Comparison of ENCODE assay signal across 8 cellular contexts in the genomic region with DNA sequence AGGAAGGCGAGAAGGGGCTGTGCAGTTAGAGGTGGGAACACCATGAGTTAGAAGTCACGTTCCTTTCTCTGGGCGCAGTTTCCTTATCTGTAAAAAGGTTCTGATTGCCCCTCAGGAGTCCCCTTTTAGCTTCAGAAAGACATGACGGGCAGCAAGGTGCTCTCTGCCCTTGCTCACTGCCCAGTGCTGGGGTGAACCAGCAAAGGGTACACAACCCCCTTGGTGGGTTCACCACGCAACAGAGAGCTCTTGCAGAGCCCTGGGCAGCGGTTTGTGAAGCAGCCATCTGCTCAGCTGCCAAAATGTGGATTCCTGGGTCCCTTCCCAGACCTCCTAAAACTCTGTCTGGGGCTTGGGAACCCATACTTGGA. TPM values are rescaled to one million over a fixed set of nuclear protein-coding genes. Genes with fewer than 3 reads are reported as not detected.
DNase-seq lines count a peak whose midpoint lies in the region; ATAC-seq, FAIRE-seq and TF ChIP-seq lines count a peak whose summit lies in the region.

No MANE protein-coding gene starts in this region.

- H3K4me3 ChIP-seq in HL-60 (replicated peaks; ENCODE audit: insufficient read depth, low read length) (peak overlapping the region; percentile 89), iPS-11a (ENCODE audit: low read depth, low read length) (peak overlapping the region; percentile 60), small intestine (ENCODE audit: low read depth in 1 of 2, low read length in 2 of 2) (peak overlapping the region in 1 of 2 donors; percentile 70)

- no peak for TF ChIP-seq CTCF in HL-60 (IDR thresholded peaks at IDR 0.05; ENCODE audit: insufficient read depth, low read length)

- peak overlapping the region; percentile 63 for H3K4me3 Mint-ChIP-seq in activated CD4-positive, alpha-beta memory T cell treated with anti-CD3 and anti-CD28 coated beads for 36 hours

- H3K4me1 ChIP-seq in small intestine (ENCODE audit: control insufficient read depth in 2 of 2, insufficient read depth in 1 of 2, low read depth in 1 of 2, low read length in 1 of 2): peaks cover 2 to 3% of the 10 kb centered on the region in 2 donors

- no peaks in the 10 kb centered on the region for H3K9me3 Mint-ChIP-seq in activated CD4-positive, alpha-beta memory T cell treated with anti-CD3 and anti-CD28 coated beads for 36 hours

- H3K27me3 Mint-ChIP-seq in activated CD4-positive, alpha-beta memory T cell treated with anti-CD3 and anti-CD28 coated beads for 36 hours: no peaks in the 10 kb centered on the region

- POLR2A ChIA-PET in activated CD4-positive, alpha-beta memory T cell treated with anti-CD3 and anti-CD28 coated beads for 36 hours (lab: Charles Lee): interaction anchor here (1.0 to 3.5 kb wide), 3 partner anchors 10 to 70 kb away, joined by 3 to 18 read pairs (median 4); a partner anchor contains a TSS

- no peak for FAIRE-seq in small intestine (lab: Jason Lieb, UNC)

- peak overlapping the region; percentile 68 for H3K27ac Mint-ChIP-seq in activated CD4-positive, alpha-beta memory T cell treated with anti-CD3 and anti-CD28 coated beads for 36 hours

- H3K4me1 Mint-ChIP-seq in activated CD4-positive, alpha-beta memory T cell treated with anti-CD3 and anti-CD28 coated beads for 36 hours (ENCODE audit: low read depth): peaks cover 37% of the 10 kb centered on the region

- no peaks in the 10 kb centered on the region for H3K27me3 ChIP-seq in HL-60 (ENCODE audit: insufficient read depth, poor library complexity, severe bottlenecking)
- H3K27me3 ChIP-seq in small intestine (ENCODE audit: control insufficient read depth in 2 of 2, insufficient read depth in 2 of 2, low read length in 2 of 2): no peaks in the 10 kb centered on the region

- intact Hi-C loops in activated CD4-positive, alpha-beta memory T cell treated with anti-CD3 and anti-CD28 coated beads for 36 hours (cut with micrococcal nuclease): loop anchor here (1.0 to 10.0 kb wide), 6 partner anchors 9 to 197 kb away; a partner anchor contains a TSS

- DNase-seq in HL-60 (ENCODE audit: low read depth in 1 of 2, low spot score in 1 of 2) (peak in 1 of 2 experiments; percentile 33), small intestine (no peak), COLO829 (ENCODE audit: low spot score) (no peak), hippocampal formation (lab: John Stamatoyannopoulos, UW) (no peak)
- DNase-seq in activated CD4-positive, alpha-beta memory T cell treated with anti-CD3 and anti-CD28 coated beads for 36 hours: no peak

- H3K36me3 Mint-ChIP-seq in activated CD4-positive, alpha-beta memory T cell treated with anti-CD3 and anti-CD28 coated beads for 36 hours: peaks cover 2% of the 10 kb centered on the region

- H3K36me3 ChIP-seq in small intestine (ENCODE audit: control insufficient read depth in 2 of 2, insufficient read depth in 2 of 2, low read length in 2 of 2): peaks cover 0 to 4% of the 10 kb centered on the region in 2 donors

- no peaks in the 10 kb centered on the region for H3K9me3 ChIP-seq in small intestine (ENCODE audit: control insufficient read depth, low read depth)

- CTCF ChIA-PET in activated CD4-positive, alpha-beta memory T cell treated with anti-CD3 and anti-CD28 coated beads for 36 hours (lab: Charles Lee): interaction anchor here (6.0 kb wide), 1 partner anchor 20 kb away, joined by 47 read pairs; no protein-coding TSS in a partner anchor

- WGBS in small intestine, 3 donors: 14 to 38% (median 27%) methylated on average over 6 of the region's 6 CpGs

- ATAC-seq in GM21526 (IDR thresholded peaks at IDR 0.05; ENCODE audit: low FRiP score, unreplicated experiment): no peak
- no peak for ATAC-seq in GM18868 (IDR thresholded peaks at IDR 0.05; ENCODE audit: unreplicated experiment)

- H3K27ac ChIP-seq in HL-60 (replicated peaks) (peak overlapping the region; percentile 89), small intestine (ENCODE audit: low read depth in 1 of 2, low read length in 1 of 2) (peak overlapping the region; percentile 84 to 93)

RNA-seq across cellular contexts. Expression of a gene that starts 0.9 kb away (rescaled TPM):
- 10 to 100 TPM; 36.0 to 40.2 TPM for total RNA-seq in activated CD4-positive, alpha-beta memory T cell treated with anti-CD3 and anti-CD28 coated beads for 36 hours
- polyA plus RNA-seq in small intestine: 100 to 1,000 TPM in 2 of 3 donors, 10 to 100 TPM in 1; 96.7 to 150 (median 145) TPM

RNA-seq across cellular contexts. Expression of a gene that starts 5.0 kb away (rescaled TPM):
- total RNA-seq in activated CD4-positive, alpha-beta memory T cell treated with anti-CD3 and anti-CD28 coated beads for 36 hours: under 1 TPM; 0.39 to 0.43 TPM
- polyA plus RNA-seq in small intestine: under 1 TPM in 2 of 3 donors, not detected in 1; 0.88 to 0.89 TPM

RNA-seq across cellular contexts. Expression of a gene that starts 9.7 kb away (rescaled TPM):
- 10 to 100 TPM; 22.6 to 22.7 TPM for total RNA-seq in activated CD4-positive, alpha-beta memory T cell treated with anti-CD3 and anti-CD28 coated beads for 36 hours
- polyA plus RNA-seq in small intestine: 10 to 100 TPM; 36.6 to 80.8 (median 68.7) TPM

RNA-seq across cellular contexts. Expression of a gene that starts 42.1 kb away (rescaled TPM):
- 10 to 100 TPM; 22.8 to 26.1 TPM for total RNA-seq in activated CD4-positive, alpha-beta memory T cell treated with anti-CD3 and anti-CD28 coated beads for 36 hours
- polyA plus RNA-seq in small intestine: 10 to 100 TPM; 28.8 to 94.6 (median 59.4) TPM

RNA-seq across cellular contexts. Expression of a gene that starts 42.5 kb away (rescaled TPM):
- 10 to 100 TPM; 32.5 to 34.5 TPM for total RNA-seq in activated CD4-positive, alpha-beta memory T cell treated with anti-CD3 and anti-CD28 coated beads for 36 hours
- 10 to 100 TPM; 54.5 to 95.9 (median 63.8) TPM for polyA plus RNA-seq in small intestine
